ENCODE assay signal across 1 cellular context in the genomic region with DNA sequence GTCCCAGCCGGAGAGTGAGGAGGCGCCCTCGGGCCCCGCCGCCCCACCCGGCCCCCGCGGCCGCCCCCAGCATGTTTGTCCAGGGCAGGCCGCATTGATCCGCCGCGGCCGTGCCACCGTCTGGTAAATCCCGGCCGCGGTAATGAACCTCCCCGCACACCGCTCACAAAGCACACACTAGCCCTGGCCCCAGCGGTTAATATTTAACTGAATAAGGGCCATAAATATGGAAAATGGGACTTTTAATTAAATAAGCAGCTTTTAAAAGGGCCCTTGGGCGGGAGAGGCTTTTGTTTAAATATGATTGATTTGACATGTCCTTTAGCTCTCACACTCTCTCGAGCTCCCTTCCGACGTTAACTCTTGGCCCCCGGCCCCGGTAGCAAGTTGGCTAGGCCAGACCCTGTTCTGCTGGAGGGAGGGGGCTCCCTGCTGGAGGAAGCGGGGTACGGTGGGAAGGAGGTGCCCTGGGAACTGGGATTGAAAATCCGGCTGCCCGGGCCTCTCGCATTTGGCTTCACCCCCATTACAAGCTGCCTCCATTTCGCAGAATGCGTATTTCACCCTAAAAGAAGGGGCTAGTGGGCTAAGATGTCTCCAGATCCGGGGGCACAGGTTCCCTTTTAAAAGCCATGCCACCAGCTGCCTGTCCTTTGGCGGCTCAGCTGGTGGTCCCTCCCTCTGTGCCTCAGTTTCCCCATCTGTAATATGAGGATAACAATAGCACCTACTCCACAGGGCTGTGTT.
TF ChIP-seq lines count a peak whose summit lies in the region.

No MANE protein-coding gene starts in this region.

TF ChIP-seq in HepG2, 621 proteins besides CTCF, POLR2A, EP300 and RAD21 (continued from another document and continues in another):
- peak; percentile 51; the same call in 1 of the 2 replicates for TF ChIP-seq AHDC1 (CRISPR knock-in tag; IDR thresholded peaks at IDR 0.05; ENCODE audit: borderline replicate concordance)
- TF ChIP-seq ZNF407 (CRISPR knock-in tag; IDR thresholded peaks at IDR 0.05; ENCODE audit: not compliant biosample characterization): peak; percentile 32
- peak; percentile 34; the same call in 1 of the 2 replicates for TF ChIP-seq ETV5 (CRISPR knock-in tag; IDR thresholded peaks at IDR 0.05; ENCODE audit: borderline replicate concordance)
- TF ChIP-seq ZNF510 (CRISPR knock-in tag; IDR thresholded peaks at IDR 0.05; ENCODE audit: low read depth): no peak
- no peak for TF ChIP-seq RELA (CRISPR knock-in tag; IDR thresholded peaks at IDR 0.05)
- TF ChIP-seq ZNF670 (CRISPR knock-in tag; IDR thresholded peaks at IDR 0.05; ENCODE audit: borderline replicate concordance): 0 out of 2 replicates have a peak, but pooled peaks have one; percentile 50
- no peak for TF ChIP-seq FOXA1 (IDR thresholded peaks at IDR 0.05)
- peak; percentile 69 for TF ChIP-seq FOXA1 (CRISPR knock-in tag; IDR thresholded peaks at IDR 0.05)
- no peak for TF ChIP-seq ZNF709 (CRISPR knock-in tag; IDR thresholded peaks at IDR 0.05)
- TF ChIP-seq ZNF878 (CRISPR knock-in tag; IDR thresholded peaks at IDR 0.05): no peak
- peak; percentile 96 for TF ChIP-seq HOXD1 (CRISPR knock-in tag; IDR thresholded peaks at IDR 0.05)
- TF ChIP-seq PCBP2 (optimal IDR thresholded peaks at IDR 0.05; ENCODE audit: low read depth, low read length, poor library complexity, severe bottlenecking): no peak
- peak; percentile 47 for TF ChIP-seq SAP130 (CRISPR knock-in tag; IDR thresholded peaks at IDR 0.05; ENCODE audit: low read depth)
- no peak for TF ChIP-seq E2F5 (CRISPR knock-in tag; conservative IDR thresholded peaks at IDR 0.05)
- TF ChIP-seq MAFF (IDR thresholded peaks at IDR 0.05; ENCODE audit: low read depth, low read length): no peak
- TF ChIP-seq ZFP36L2 (CRISPR knock-in tag; IDR thresholded peaks at IDR 0.05): no peak
- no peak for TF ChIP-seq ZNF724P (CRISPR knock-in tag; IDR thresholded peaks at IDR 0.05; ENCODE audit: borderline replicate concordance)
- no peak for TF ChIP-seq NKX3-1 (CRISPR knock-in tag; IDR thresholded peaks at IDR 0.05)
- peak; percentile 64 for TF ChIP-seq HDAC2 (CRISPR knock-in tag; IDR thresholded peaks at IDR 0.05)
- peak; percentile 86 for TF ChIP-seq ONECUT2 (CRISPR knock-in tag; IDR thresholded peaks at IDR 0.05)
- TF ChIP-seq ZNF607 (CRISPR knock-in tag; IDR thresholded peaks at IDR 0.05; ENCODE audit: borderline replicate concordance): peak; percentile 57; the same call in 1 of the 2 replicates
- TF ChIP-seq KLF9 (CRISPR knock-in tag; IDR thresholded peaks at IDR 0.05; ENCODE audit: low read depth): no peak
- TF ChIP-seq ZBTB42 (CRISPR knock-in tag; IDR thresholded peaks at IDR 0.05): no peak
- TF ChIP-seq MAX (IDR thresholded peaks at IDR 0.05): no peak; the same call in 1 of the 2 replicates
- 0 out of 2 replicates have a peak, but pooled peaks have one; percentile 20 for TF ChIP-seq SMYD3 (CRISPR knock-in tag; IDR thresholded peaks at IDR 0.05)
- TF ChIP-seq ZC3H4 (CRISPR knock-in tag; IDR thresholded peaks at IDR 0.05; ENCODE audit: borderline replicate concordance): no peak
- no peak for TF ChIP-seq PHF8 (CRISPR knock-in tag; IDR thresholded peaks at IDR 0.05)
- TF ChIP-seq ZNF354B (CRISPR knock-in tag; IDR thresholded peaks at IDR 0.05): no peak
- TF ChIP-seq, protein P1, sequence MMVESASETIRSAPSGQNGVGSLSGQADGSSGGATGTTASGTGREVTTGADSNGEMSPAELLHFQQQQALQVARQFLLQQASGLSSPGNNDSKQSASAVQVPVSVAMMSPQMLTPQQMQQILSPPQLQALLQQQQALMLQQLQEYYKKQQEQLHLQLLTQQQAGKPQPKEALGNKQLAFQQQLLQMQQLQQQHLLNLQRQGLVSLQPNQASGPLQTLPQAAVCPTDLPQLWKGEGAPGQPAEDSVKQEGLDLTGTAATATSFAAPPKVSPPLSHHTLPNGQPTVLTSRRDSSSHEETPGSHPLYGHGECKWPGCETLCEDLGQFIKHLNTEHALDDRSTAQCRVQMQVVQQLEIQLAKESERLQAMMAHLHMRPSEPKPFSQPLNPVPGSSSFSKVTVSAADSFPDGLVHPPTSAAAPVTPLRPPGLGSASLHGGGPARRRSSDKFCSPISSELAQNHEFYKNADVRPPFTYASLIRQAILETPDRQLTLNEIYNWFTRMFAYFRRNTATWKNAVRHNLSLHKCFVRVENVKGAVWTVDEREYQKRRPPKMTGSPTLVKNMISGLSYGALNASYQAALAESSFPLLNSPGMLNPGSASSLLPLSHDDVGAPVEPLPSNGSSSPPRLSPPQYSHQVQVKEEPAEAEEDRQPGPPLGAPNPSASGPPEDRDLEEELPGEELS (CRISPR knock-in tag; IDR thresholded peaks at IDR 0.05): peak; percentile 41; the same call in 1 of the 2 replicates
- no peak for TF ChIP-seq ZSCAN12 (CRISPR knock-in tag; IDR thresholded peaks at IDR 0.05)
- no peak for TF ChIP-seq MBD4 (IDR thresholded peaks at IDR 0.05; ENCODE audit: borderline replicate concordance, low read length)
- no peak for TF ChIP-seq NFE2 (CRISPR knock-in tag; IDR thresholded peaks at IDR 0.05)
- TF ChIP-seq TBL1XR1 (IDR thresholded peaks at IDR 0.05; ENCODE audit: borderline replicate concordance, low read length, partially characterized antibody): peak; percentile 78
- no peak for TF ChIP-seq ZNF503 (CRISPR knock-in tag; IDR thresholded peaks at IDR 0.05)
- TF ChIP-seq PPARG (CRISPR knock-in tag; conservative IDR thresholded peaks at IDR 0.05): 0 out of 2 replicates have a peak, but pooled peaks have one; percentile 29
- no peak for TF ChIP-seq SOX13 (IDR thresholded peaks at IDR 0.05)
- peak in 1 of 2 experiments; percentile 74; a peak in 2 of 4 replicates for TF ChIP-seq SOX13 (CRISPR knock-in tag; conservative IDR thresholded peaks at IDR 0.05 in 1 of 2, IDR thresholded peaks at IDR 0.05 in 1 of 2)
- TF ChIP-seq HNRNPLL (IDR thresholded peaks at IDR 0.05; ENCODE audit: low read depth, low read length, poor library complexity, severe bottlenecking): peak; percentile 24
- TF ChIP-seq PITX1 (CRISPR knock-in tag; IDR thresholded peaks at IDR 0.05): peak; percentile 81
- no peak for TF ChIP-seq ZNF761 (CRISPR knock-in tag; conservative IDR thresholded peaks at IDR 0.05)
- no peak for TF ChIP-seq ZNF207 (IDR thresholded peaks at IDR 0.05; ENCODE audit: borderline replicate concordance)
